10 cellular contexts compared by ENCODE assay signal in genomic region chr2:25274868-25275574, GRCh38.
DNase-seq lines count a peak whose midpoint lies in the region; ATAC-seq and TF ChIP-seq lines count a peak whose summit lies in the region.
"Had no signal": no experiment of that assay in that cellular context is flagged by ENCODE, and none has a peak within 500 bp of the region (broad histone marks: within the 10 kb centered on the region; RNA-seq: fewer than 3 reads in every experiment).

No MANE protein-coding gene starts in this region.

- no peaks in the 10 kb centered on the region for H4K20me1 ChIP-seq in Karpas-422 (ENCODE audit: insufficient read depth, low read depth, low read length)

- TF ChIP-seq CTCF in right lobe of liver (IDR thresholded peaks at IDR 0.05) (no peak), suprapubic skin (IDR thresholded peaks at IDR 0.05) (no peak)

- no peaks in the 10 kb centered on the region for H3K9me3 ChIP-seq in right lobe of liver
- H3K9me3 ChIP-seq in suprapubic skin: no peaks in the 10 kb centered on the region
- no peaks in the 10 kb centered on the region for H3K9me3 ChIP-seq in Karpas-422 (ENCODE audit: low read length)

- H3K9me3 Mint-ChIP-seq in activated naive CD4-positive, alpha-beta T cell treated with anti-CD3 and anti-CD28 coated beads for 36 hours: no peaks in the 10 kb centered on the region

- H3K4me1 Mint-ChIP-seq in activated naive CD4-positive, alpha-beta T cell treated with anti-CD3 and anti-CD28 coated beads for 36 hours (ENCODE audit: low read depth): peaks cover 80% of the 10 kb centered on the region

- no peaks in the 10 kb centered on the region for H3K36me3 ChIP-seq in right lobe of liver
- peaks cover 14% of the 10 kb centered on the region for H3K36me3 ChIP-seq in suprapubic skin
- H3K36me3 ChIP-seq in Karpas-422 (ENCODE audit: insufficient read depth, low read length): no peaks in the 10 kb centered on the region

- peak overlapping the region; percentile 94 for H3K27ac Mint-ChIP-seq in activated naive CD4-positive, alpha-beta T cell treated with anti-CD3 and anti-CD28 coated beads for 36 hours

- no peak overlapping the region for H3K9ac ChIP-seq in Karpas-422 (ENCODE audit: low read length)

- H3K9me2 ChIP-seq in Karpas-422 (replicated peaks; ENCODE audit: insufficient read depth, low read length): no peaks in the 10 kb centered on the region

- H3K79me2 ChIP-seq in Karpas-422 (ENCODE audit: low read length): no peaks in the 10 kb centered on the region

- peak; percentile 50 to 60 (median 55) for ATAC-seq in right lobe of liver

- H3K36me3 Mint-ChIP-seq in activated naive CD4-positive, alpha-beta T cell treated with anti-CD3 and anti-CD28 coated beads for 36 hours (ENCODE audit: low read depth): peaks cover 44% of the 10 kb centered on the region

- H3K4me3 Mint-ChIP-seq in activated naive CD4-positive, alpha-beta T cell treated with anti-CD3 and anti-CD28 coated beads for 36 hours: no peak overlapping the region

- H3K4me1 ChIP-seq in right lobe of liver (no peaks in the 10 kb centered on the region), suprapubic skin (peaks cover 64% of the 10 kb centered on the region), Karpas-422 (ENCODE audit: low read length) (peaks cover 4% of the 10 kb centered on the region)

- H2AFZ ChIP-seq in Karpas-422 (ENCODE audit: low read length): no peak overlapping the region

- H3K4me2 ChIP-seq in Karpas-422 (ENCODE audit: low read depth, low read length, poor library complexity, severe bottlenecking): no peak overlapping the region

- TF ChIP-seq EP300 in suprapubic skin (IDR thresholded peaks at IDR 0.05): no peak

- no peaks in the 10 kb centered on the region for H3K27me3 ChIP-seq in right lobe of liver
- no peaks in the 10 kb centered on the region for H3K27me3 ChIP-seq in suprapubic skin
- no peaks in the 10 kb centered on the region for H3K27me3 ChIP-seq in Karpas-422 (ENCODE audit: low read length)

- TF ChIP-seq POLR2A in right lobe of liver (IDR thresholded peaks at IDR 0.05): no peak
- TF ChIP-seq POLR2A in suprapubic skin (IDR thresholded peaks at IDR 0.05): no peak
- no peak for TF ChIP-seq POLR2A in erythroblast (IDR thresholded peaks at IDR 0.05; ENCODE audit: low read length)

- DNase-seq in MV-4-11 (lab: John Stamatoyannopoulos, UW): peak; percentile 37
- DNase-seq in activated naive CD4-positive, alpha-beta T cell treated with anti-CD3 and anti-CD28 coated beads for 36 hours: peak; percentile 79
- peak in 1 of 3 donors; percentile 62 for DNase-seq in right lobe of liver
- DNase-seq in suprapubic skin (ENCODE audit: low spot score in 2 of 2): no peak
- DNase-seq in OCI-M1 (lab: John Stamatoyannopoulos, UW): no peak
- no peak for DNase-seq in Karpas-422
- no peak for DNase-seq in erythroblast (lab: John Stamatoyannopoulos, UW)
- no peak for DNase-seq in SKM-1 (lab: John Stamatoyannopoulos, UW; ENCODE audit: unreplicated experiment)
- DNase-seq: midbrain, NCI-H510A treated with DMSO at 0.1 percent for 48 hours had no signal

- no peaks in the 10 kb centered on the region for H3K27me3 Mint-ChIP-seq in activated naive CD4-positive, alpha-beta T cell treated with anti-CD3 and anti-CD28 coated beads for 36 hours (ENCODE audit: low read depth)

- H3K4me3 ChIP-seq in right lobe of liver (no peak overlapping the region), suprapubic skin (no peak overlapping the region), Karpas-422 (ENCODE audit: low read length) (no peak overlapping the region)

- WGBS in right lobe of liver (ENCODE audit: insufficient coverage, low coverage, low lambda C conversion rate, missing lambda C conversion rate): 41% methylated on average over 2 of the region's 27 CpGs
- 73% methylated on average over 11 of the region's 27 CpGs for WGBS in suprapubic skin

- intact Hi-C loops in activated naive CD4-positive, alpha-beta T cell treated with anti-CD3 and anti-CD28 coated beads for 36 hours (cut with micrococcal nuclease): loop anchor here (10.0 kb wide), 1 partner anchor 790 kb away; no protein-coding TSS in a partner anchor
- intact Hi-C loops in right lobe of liver (cut with DNase I): no loop called here

- CTCF ChIA-PET in activated naive CD4-positive, alpha-beta T cell treated with anti-CD3 and anti-CD28 coated beads for 36 hours (lab: Charles Lee): interaction anchor here (1.6 to 6.0 kb wide), 2 partner anchors 9 to 19 kb away, joined by 6 to 55 read pairs; no protein-coding TSS in a partner anchor

- peak overlapping the region in 2 of 3 donors; percentile 48 to 66 for H3K27ac ChIP-seq in right lobe of liver
- H3K27ac ChIP-seq in suprapubic skin: peak overlapping the region; percentile 10
- no peak overlapping the region for H3K27ac ChIP-seq in Karpas-422 (ENCODE audit: low read length)

Comparison
In these comparisons a context has a peak if more than half of its experiments do, and no peak if none do; other contexts are left out.
1. DNase-seq: peak in MV-4-11 (single experiment) and activated naive CD4-positive, alpha-beta T cell treated with anti-CD3 and anti-CD28 coated beads for 36 hours (single experiment); none in suprapubic skin (0 of 2), OCI-M1 (single experiment), Karpas-422 (single experiment), erythroblast (0 of 2) and SKM-1 (single experiment).